12 cellular contexts compared by ENCODE assay signal in the genomic region with DNA sequence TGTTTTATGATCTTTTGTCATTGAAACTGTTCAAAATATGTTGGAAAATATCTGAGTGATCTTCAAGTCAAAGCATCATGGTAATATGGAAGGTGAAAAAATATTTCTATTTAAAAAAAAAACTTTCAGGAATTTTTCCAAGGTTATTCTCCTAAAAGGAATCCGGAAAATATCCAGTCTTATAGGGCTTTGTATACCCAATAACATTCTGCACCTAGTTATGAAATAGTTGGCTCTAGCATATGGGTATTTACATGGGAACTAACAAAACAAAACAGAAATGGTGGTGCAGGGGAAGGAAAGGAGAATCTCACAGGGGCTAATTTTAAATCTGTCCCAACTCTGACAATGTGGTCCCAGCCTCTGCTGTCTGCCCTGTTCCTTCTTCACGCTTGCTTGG.
A peak's percentile ranks its signal among the peaks of the same experiment; 100 is the strongest.
DNase-seq lines count a peak whose midpoint lies in the region; ATAC-seq and TF ChIP-seq lines count a peak whose summit lies in the region.
"Had no signal": no experiment of that assay in that cellular context is flagged by ENCODE, and none has a peak within 500 bp of the region (broad histone marks: within the 10 kb centered on the region; RNA-seq: fewer than 3 reads in every experiment).

No MANE protein-coding gene starts in this region.

- H3K27me3 ChIP-seq in HUES6 (ENCODE audit: control insufficient read depth, insufficient read depth, low read length) (no peaks in the 10 kb centered on the region), thoracic aorta (replicated peaks; ENCODE audit: insufficient read depth) (no peaks in the 10 kb centered on the region)

- intact Hi-C loops in MCF 10A (cut with micrococcal nuclease): loop anchor here (5.0 kb wide), 1 partner anchor 60 kb away; no protein-coding TSS in a partner anchor

- H3K36me3 Mint-ChIP-seq in MCF 10A (ENCODE audit: insufficient read depth, unreplicated experiment): no peaks in the 10 kb centered on the region

- DNase-seq in MCF 10A (ENCODE audit: unreplicated experiment): peak; percentile 43
- DNase-seq in thoracic aorta (ENCODE audit: low spot score): no peak
- no peak for DNase-seq in T-helper 9 cell
- DNase-seq: activated T-cell treated with anti-CD3 and anti-CD28 coated beads, Interleukin-2, amount 50 U/mL, for 4 hours; CD4-positive, alpha-beta T cell; NCI-H1092; NCI-H510A; SIG-M5 had no signal

- H3K4me3 Mint-ChIP-seq in MCF 10A (ENCODE audit: unreplicated experiment): no peak overlapping the region
- H3K4me3 Mint-ChIP-seq: activated T-cell treated with anti-CD3 and anti-CD28 coated beads, Interleukin-2, amount 50 U/mL, for 4 hours; CD4-positive, alpha-beta T cell had no signal

- POLR2A ChIA-PET in MCF 10A (lab: Yijun Ruan, JAX): interaction anchor here (2.9 to 3.2 kb wide), 2 partner anchors 9 to 54 kb away, joined by 13 to 15 read pairs; no protein-coding TSS in a partner anchor

- TF ChIP-seq CTCF in MCF 10A (IDR thresholded peaks at IDR 0.05; ENCODE audit: unreplicated experiment) (no peak), thoracic aorta (IDR thresholded peaks at IDR 0.05) (no peak)

- peak overlapping the region; percentile 99 for H3K27ac Mint-ChIP-seq in MCF 10A (ENCODE audit: low read depth, unreplicated experiment)
- H3K27ac Mint-ChIP-seq: CD4-positive, alpha-beta T cell had no signal

- BruUV-seq in MCF 10A (replicated peaks; lab: Mats Ljungman, UMichigan): no TSS peak

- peaks cover 40% of the 10 kb centered on the region for H3K4me1 Mint-ChIP-seq in MCF 10A (ENCODE audit: insufficient read depth, unreplicated experiment)

- CTCF ChIA-PET in MCF 10A (lab: Yijun Ruan, JAX): no interaction called here

- H3K27me3 Mint-ChIP-seq in MCF 10A (ENCODE audit: insufficient read depth, unreplicated experiment): no peaks in the 10 kb centered on the region
- H3K27me3 Mint-ChIP-seq: CD4-positive, alpha-beta T cell had no signal

- H3K9me3 Mint-ChIP-seq in MCF 10A (ENCODE audit: unreplicated experiment): no peaks in the 10 kb centered on the region
- H3K9me3 Mint-ChIP-seq: activated T-cell treated with anti-CD3 and anti-CD28 coated beads, Interleukin-2, amount 50 U/mL, for 4 hours; CD4-positive, alpha-beta T cell had no signal

- H3K4me3 ChIP-seq in HUES6 (ENCODE audit: low read depth, low read length) (no peak overlapping the region), mesodermal cell (ENCODE audit: extremely low read depth, insufficient read depth, low read length, poor library complexity, severe bottlenecking) (no peak overlapping the region), thoracic aorta (no peak overlapping the region)

- H3K36me3 ChIP-seq in HUES6 (ENCODE audit: control insufficient read depth, insufficient read depth, low read length): no peaks in the 10 kb centered on the region
- no peaks in the 10 kb centered on the region for H3K36me3 ChIP-seq in mesodermal cell (ENCODE audit: control insufficient read depth, insufficient read depth, low read length)
- H3K36me3 ChIP-seq in thoracic aorta: no peaks in the 10 kb centered on the region

- 87 to 100% methylated on average over 1 of the region's 2 CpGs for WGBS in mesodermal cell (ENCODE audit: insufficient coverage in 2 of 2), 2 experiments

- no peak for ATAC-seq in thoracic aorta (ENCODE audit: insufficient number of reproducible peaks, low FRiP score, low read depth)
- no peak for ATAC-seq in GM19467 (IDR thresholded peaks at IDR 0.05; ENCODE audit: unreplicated experiment)
- ATAC-seq in HG03354 (IDR thresholded peaks at IDR 0.05; ENCODE audit: poor library complexity, severe bottlenecking, unreplicated experiment): no peak
- ATAC-seq: activated T-cell treated with anti-CD3 and anti-CD28 coated beads, Interleukin-2, amount 50 U/mL, for 4 hours had no signal

- peak overlapping the region; percentile 41 for H3K9ac ChIP-seq in HUES6 (ENCODE audit: low read length)

- H3K27ac ChIP-seq in HUES6 (ENCODE audit: low read depth, low read length) (peak overlapping the region; percentile 66; the same call in 1 of the 2 replicates), mesodermal cell (ENCODE audit: low read depth, low read length, severe bottlenecking) (peak overlapping the region; percentile 88), thoracic aorta (peak overlapping the region; percentile 81 to 87)

- H3K9me3 ChIP-seq in HUES6 (ENCODE audit: control insufficient read depth, insufficient read depth, low read depth, low read length) (no peaks in the 10 kb centered on the region), mesodermal cell (ENCODE audit: control insufficient read depth, low read length) (no peaks in the 10 kb centered on the region), thoracic aorta (no peaks in the 10 kb centered on the region)

- peaks cover 44% of the 10 kb centered on the region for H3K4me1 ChIP-seq in HUES6 (ENCODE audit: control insufficient read depth, insufficient read depth, low read length)
- peaks cover 55% of the 10 kb centered on the region for H3K4me1 ChIP-seq in mesodermal cell (ENCODE audit: control insufficient read depth, insufficient read depth, low read length, poor library complexity, severe bottlenecking)
- peaks cover 15 to 48% of the 10 kb centered on the region in 2 donors for H3K4me1 ChIP-seq in thoracic aorta (ENCODE audit: control insufficient read depth in 1 of 2, low read depth in 2 of 2)
